In genomic region chr1:14740016-14740415, GRCh38 we compare ENCODE assay signal across 32 cellular contexts.
DNase-seq lines count a peak whose midpoint lies in the region; ATAC-seq and TF ChIP-seq lines count a peak whose summit lies in the region.
"Had no signal": no experiment of that assay in that cellular context is flagged by ENCODE, and none has a peak within 500 bp of the region (broad histone marks: within the 10 kb centered on the region; RNA-seq: fewer than 3 reads in every experiment).

No MANE protein-coding gene starts in this region.

- TF ChIP-seq CTCF in IMR-90 (conservative IDR thresholded peaks at IDR 0.05; ENCODE audit: low read depth, low read length) (no peak), WTC11 (IDR thresholded peaks at IDR 0.05) (no peak), nephron progenitor cell (IDR thresholded peaks at IDR 0.05) (no peak), progenitor cell of endocrine pancreas (IDR thresholded peaks at IDR 0.05; ENCODE audit: unreplicated experiment) (no peak)

- no peaks in the 10 kb centered on the region for H3K9me3 ChIP-seq in IMR-90 (ENCODE audit: control insufficient read depth, insufficient read depth, low read length)
- H3K9me3 ChIP-seq: adrenal gland, esophagus squamous epithelium, heart left ventricle, mucosa of descending colon, ovary, thoracic aorta had no signal

- no peaks in the 10 kb centered on the region; the same call in 1 of the 2 replicates for H3K27me3 ChIP-seq in IMR-90 (ENCODE audit: control insufficient read depth, insufficient read depth, low read length)
- H3K27me3 ChIP-seq: foreskin keratinocyte, ovary had no signal

- no peaks in the 10 kb centered on the region for H3K9me3 Mint-ChIP-seq in WTC11
- H3K9me3 Mint-ChIP-seq in nephron progenitor cell, result no peaks in the 10 kb centered on the region
- H3K9me3 Mint-ChIP-seq in progenitor cell of endocrine pancreas (ENCODE audit: low read depth), result no peaks in the 10 kb centered on the region
- H3K9me3 Mint-ChIP-seq in activated naive CD8-positive, alpha-beta T cell treated with anti-CD3 and anti-CD28 coated beads for 36 hours, result no peaks in the 10 kb centered on the region
- H3K9me3 Mint-ChIP-seq: activated CD4-positive, alpha-beta memory T cell treated with anti-CD3 and anti-CD28 coated beads, Interleukin-2, amount 10 ng/mL, durations not matched to agents 7 days and 5 days; natural killer cell; stimulated activated naive CD8-positive, alpha-beta T cell treated with anti-CD3 and anti-CD28 coated beads, Interleukin-15, Interleukin-2, amounts not matched to agents 100 ng/mL and 50 ng/mL, for 24 hours had no signal

- H2BK5ac ChIP-seq in IMR-90 (ENCODE audit: low read depth, low read length, poor library complexity, severe bottlenecking), result no peak overlapping the region

- H3K4me1 ChIP-seq in IMR-90 (ENCODE audit: control insufficient read depth, insufficient read depth, low read length), result peaks cover 17% of the 10 kb centered on the region
- H3K4me1 ChIP-seq: adrenal gland had no signal

- CTCF ChIA-PET in IMR-90 (lab: Yijun Ruan, JAX), result no interaction called here
- CTCF ChIA-PET in WTC11 (lab: Charles Lee), result interaction anchor here (0.7 to 4.1 kb wide), 3 partner anchors 19 to 212 kb away, joined by 4 to 20 read pairs (median 4); no protein-coding TSS in a partner anchor

- in situ Hi-C loops in IMR-90 (cut with MboI; ENCODE audit: low sequenced_read_pairs), result no loop called here

- no peaks in the 10 kb centered on the region; the same call in 1 of the 2 replicates for H3K36me3 Mint-ChIP-seq in WTC11
- H3K36me3 Mint-ChIP-seq in nephron progenitor cell (ENCODE audit: low read depth), result peaks cover 6% of the 10 kb centered on the region
- no peaks in the 10 kb centered on the region for H3K36me3 Mint-ChIP-seq in progenitor cell of endocrine pancreas (ENCODE audit: insufficient read depth)
- no peaks in the 10 kb centered on the region for H3K36me3 Mint-ChIP-seq in activated naive CD8-positive, alpha-beta T cell treated with anti-CD3 and anti-CD28 coated beads for 36 hours
- H3K36me3 Mint-ChIP-seq: natural killer cell had no signal

- no peak overlapping the region for H3K14ac ChIP-seq in IMR-90 (replicated peaks; ENCODE audit: low read depth, low read length)

- peak overlapping the region; percentile 8; the same call in 1 of the 2 replicates for H2BK120ac ChIP-seq in IMR-90 (ENCODE audit: low read depth, low read length)

- no peak overlapping the region for H3K23ac ChIP-seq in IMR-90 (ENCODE audit: low read depth, low read length)

- POLR2A ChIA-PET in IMR-90 (lab: Charles Lee; ENCODE audit: unreplicated experiment), result no interaction called here
- POLR2A ChIA-PET in WTC11 (lab: Charles Lee), result no interaction called here

- H2AFZ ChIP-seq in IMR-90 (replicated peaks; ENCODE audit: low read length, poor library complexity), result peak overlapping the region; percentile 15

- peaks cover 40% of the 10 kb centered on the region for H3K27me3 Mint-ChIP-seq in WTC11 (ENCODE audit: low read depth)
- peaks cover 16% of the 10 kb centered on the region for H3K27me3 Mint-ChIP-seq in nephron progenitor cell (ENCODE audit: low read depth, poor library complexity)
- peaks cover 14% of the 10 kb centered on the region for H3K27me3 Mint-ChIP-seq in progenitor cell of endocrine pancreas
- peaks cover 40% of the 10 kb centered on the region for H3K27me3 Mint-ChIP-seq in activated naive CD8-positive, alpha-beta T cell treated with anti-CD3 and anti-CD28 coated beads for 36 hours

- no peak overlapping the region for H3K56ac ChIP-seq in IMR-90 (ENCODE audit: extremely low read depth, insufficient read depth, low read length)

- H2AK9ac ChIP-seq in IMR-90 (replicated peaks; ENCODE audit: low read depth, low read length, poor library complexity), result no peak overlapping the region

- no peak overlapping the region for H3K4me2 ChIP-seq in IMR-90 (ENCODE audit: low read depth, low read length)

- peak; percentile 72 for DNase-seq in DMS 273 (lab: John Stamatoyannopoulos, UW; ENCODE audit: unreplicated experiment)
- DNase-seq in DMS 273 treated with DMSO at 0.1 percent for 48 hours (lab: John Stamatoyannopoulos, UW), result no peak
- no peak for DNase-seq in IMR-90
- no peak for DNase-seq in WTC11 (ENCODE audit: low spot score)
- DNase-seq in nephron progenitor cell, result no peak
- DNase-seq in progenitor cell of endocrine pancreas (ENCODE audit: low spot score, unreplicated experiment), result no peak
- DNase-seq in DMS53 (lab: John Stamatoyannopoulos, UW), result no peak
- DNase-seq in activated naive CD8-positive, alpha-beta T cell treated with anti-CD3 and anti-CD28 coated beads for 36 hours, result no peak
- DNase-seq: activated CD4-positive, alpha-beta memory T cell treated with anti-CD3 and anti-CD28 coated beads, Interleukin-2, amount 10 ng/mL, durations not matched to agents 7 days and 5 days; activated CD8-positive, alpha-beta memory T cell treated with anti-CD3 and anti-CD28 coated beads, Interleukin-2, amount 50 U/mL, for 4 hours; activated naive CD4-positive, alpha-beta T cell treated with Interleukin-2 at 50 U/mL for 16 hours; adrenal gland; central memory CD4-positive, alpha-beta T cell; dermis blood vessel endothelial cell; esophagus squamous epithelium; foreskin keratinocyte; heart left ventricle; kidney glomerular epithelial cell; mucosa of descending colon; natural killer cell; NCI-H187; NCI-H526 treated with DMSO at 0.1 percent for 48 hours; ovary; SHP77; T-helper 2 cell had no signal

- H3K36me3 ChIP-seq in IMR-90 (ENCODE audit: control insufficient read depth, insufficient read depth, low read length), result no peaks in the 10 kb centered on the region
- H3K36me3 ChIP-seq: adrenal gland, esophagus squamous epithelium, heart left ventricle, ovary, thoracic aorta had no signal

- no peaks in the 10 kb centered on the region for H4K20me1 ChIP-seq in IMR-90 (ENCODE audit: insufficient read depth, low read length)

- no TSS peak for BruUV-seq in IMR-90 (replicated peaks; lab: Mats Ljungman, UMichigan)

- H3K4me3 Mint-ChIP-seq in WTC11, result no peak overlapping the region
- peak overlapping the region; percentile 47 for H3K4me3 Mint-ChIP-seq in nephron progenitor cell
- no peak overlapping the region for H3K4me3 Mint-ChIP-seq in progenitor cell of endocrine pancreas (ENCODE audit: low read depth)
- H3K4me3 Mint-ChIP-seq in activated naive CD8-positive, alpha-beta T cell treated with anti-CD3 and anti-CD28 coated beads for 36 hours, result no peak overlapping the region
- H3K4me3 Mint-ChIP-seq: activated CD4-positive, alpha-beta memory T cell treated with anti-CD3 and anti-CD28 coated beads, Interleukin-2, amount 10 ng/mL, durations not matched to agents 7 days and 5 days; natural killer cell; stimulated activated naive CD8-positive, alpha-beta T cell treated with anti-CD3 and anti-CD28 coated beads, Interleukin-15, Interleukin-2, amounts not matched to agents 100 ng/mL and 50 ng/mL, for 24 hours had no signal

- no peak overlapping the region; the same call in 2 of the 3 replicates for H2BK15ac ChIP-seq in IMR-90 (ENCODE audit: low read depth, low read length)

- H3K4me3 ChIP-seq in IMR-90 (ENCODE audit: insufficient read depth, low read depth, low read length), result no peak overlapping the region
- H3K4me3 ChIP-seq: adrenal gland, esophagus squamous epithelium, heart left ventricle, lung, mucosa of descending colon, ovary, skin epidermis, thoracic aorta had no signal

- no peak overlapping the region for H3K27ac ChIP-seq in IMR-90 (ENCODE audit: insufficient read depth, low read length)
- H3K27ac ChIP-seq: 22Rv1, adrenal gland, esophagus squamous epithelium, foreskin keratinocyte, heart left ventricle, ovary, thoracic aorta had no signal

- H3K4ac ChIP-seq in IMR-90 (ENCODE audit: low read depth, low read length), result no peak overlapping the region

- H3K9me1 ChIP-seq in IMR-90 (ENCODE audit: insufficient read depth, low read length), result peaks cover 8% of the 10 kb centered on the region

- no peaks in the 10 kb centered on the region for H3K79me1 ChIP-seq in IMR-90 (ENCODE audit: low read depth in 1 of 2, low read length in 2 of 2)

- WGBS in IMR-90 (ENCODE audit: extremely low coverage in 2 of 2, insufficient read length in 1 of 2), 2 experiments, result 87% methylated on average over 3 of the region's 8 CpGs; no CpG with 5 or more reads in 1 of the 2 experiments

- intact Hi-C loops in IMR-90 (cut with micrococcal nuclease), result loop anchor here (10.0 kb wide), 1 partner anchor 285 kb away; no protein-coding TSS in a partner anchor

- TF ChIP-seq RAD21 in IMR-90 (IDR thresholded peaks at IDR 0.05; ENCODE audit: low read length), result no peak

- H3K9ac ChIP-seq in IMR-90 (ENCODE audit: low read depth, low read length), result no peak overlapping the region

- no peak overlapping the region for H2BK20ac ChIP-seq in IMR-90 (ENCODE audit: low read depth, low read length)

- no peak overlapping the region for H4K5ac ChIP-seq in IMR-90 (ENCODE audit: low read depth, low read length)

- H3K27ac Mint-ChIP-seq in WTC11 (no peak overlapping the region), nephron progenitor cell (no peak overlapping the region), progenitor cell of endocrine pancreas (no peak overlapping the region)
- no peak overlapping the region for H3K27ac Mint-ChIP-seq in activated naive CD8-positive, alpha-beta T cell treated with anti-CD3 and anti-CD28 coated beads for 36 hours
- H3K27ac Mint-ChIP-seq: activated CD4-positive, alpha-beta memory T cell treated with anti-CD3 and anti-CD28 coated beads, Interleukin-2, amount 10 ng/mL, durations not matched to agents 7 days and 5 days; IgD-negative memory B cell; natural killer cell; stimulated activated naive CD8-positive, alpha-beta T cell treated with anti-CD3 and anti-CD28 coated beads, Interleukin-15, Interleukin-2, amounts not matched to agents 100 ng/mL and 50 ng/mL, for 24 hours had no signal

- dilution Hi-C loops in IMR-90 (cut with HindIII; ENCODE audit: low sequenced_read_pairs, unreplicated experiment), result no loop called here

- TF ChIP-seq POLR2A in IMR-90 (IDR thresholded peaks at IDR 0.05; ENCODE audit: low read depth, low read length), result no peak

- no peak overlapping the region; the same call in 1 of the 2 replicates for H2AK5ac ChIP-seq in IMR-90 (ENCODE audit: low read depth, low read length)

- no peak overlapping the region for H3K18ac ChIP-seq in IMR-90 (ENCODE audit: low read depth, low read length)

- no peak overlapping the region; the same call in 1 of the 2 replicates for H4K91ac ChIP-seq in IMR-90 (ENCODE audit: insufficient read depth, low read depth, low read length)

- ATAC-seq in IMR-90 (ENCODE audit: low read depth) (no peak), WTC11 (peak; percentile 60)
- ATAC-seq: foreskin keratinocyte, heart left ventricle, mucosa of descending colon, natural killer cell, Panc1 had no signal

- peaks cover 66% of the 10 kb centered on the region for H3K4me1 Mint-ChIP-seq in WTC11
- H3K4me1 Mint-ChIP-seq in nephron progenitor cell, result peaks cover 69% of the 10 kb centered on the region
- peaks cover 20% of the 10 kb centered on the region for H3K4me1 Mint-ChIP-seq in progenitor cell of endocrine pancreas (ENCODE audit: low read depth)
- H3K4me1 Mint-ChIP-seq in activated naive CD8-positive, alpha-beta T cell treated with anti-CD3 and anti-CD28 coated beads for 36 hours, result no peaks in the 10 kb centered on the region
- H3K4me1 Mint-ChIP-seq: activated CD4-positive, alpha-beta memory T cell treated with anti-CD3 and anti-CD28 coated beads, Interleukin-2, amount 10 ng/mL, durations not matched to agents 7 days and 5 days; natural killer cell had no signal

- no peak overlapping the region for H4K8ac ChIP-seq in IMR-90 (ENCODE audit: low read depth in 2 of 2, low read length in 2 of 2)

TF ChIP-seq in WTC11, 78 proteins besides CTCF, POLR2A, EP300 and RAD21 (continues in another document):
- TF ChIP-seq CREB1 (CRISPR knock-in tag; IDR thresholded peaks at IDR 0.05), result no peak
